In the genomic region with DNA sequence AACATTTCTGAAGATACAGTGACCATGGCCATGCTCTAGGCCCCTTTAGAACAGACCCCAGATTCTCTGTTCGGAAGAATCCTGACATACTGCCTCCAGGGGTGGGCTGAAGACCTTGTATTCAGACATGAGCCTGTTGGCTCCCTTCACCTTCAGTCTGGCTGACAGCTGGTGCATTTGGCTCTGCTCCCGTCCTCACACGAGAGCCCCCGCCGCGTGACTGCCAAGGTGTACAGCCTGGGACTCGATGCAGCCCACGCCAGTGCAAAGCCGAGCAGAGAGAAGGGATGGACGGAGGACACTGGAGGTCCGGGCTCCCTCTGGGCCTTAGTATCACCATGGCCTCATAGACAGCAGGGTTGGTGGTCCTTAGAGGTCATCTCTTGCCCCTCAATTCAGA, we compare ENCODE assay signal across 23 cellular contexts. TPM values are rescaled to one million over a fixed set of nuclear protein-coding genes. Genes with fewer than 3 reads are reported as not detected.
DNase-seq lines count a peak whose midpoint lies in the region; ATAC-seq, FAIRE-seq and TF ChIP-seq lines count a peak whose summit lies in the region.
"Had no signal": no experiment of that assay in that cellular context is flagged by ENCODE, and none has a peak within 500 bp of the region (broad histone marks: within the 10 kb centered on the region; RNA-seq: fewer than 3 reads in every experiment).

No MANE protein-coding gene starts in this region.

- H3K9ac ChIP-seq in neural progenitor cell (no peak overlapping the region), HepG2 (ENCODE audit: insufficient read depth, low read depth, low read length) (no peak overlapping the region)
- H3K9ac ChIP-seq: parathyroid adenoma had no signal

- H3K4me1 Mint-ChIP-seq in T-helper 1 cell treated with Interleukin-12 subunit alpha and Interleukin-12 subunit beta and Interleukin-4 antibody, amounts not matched to agents 30 μg/mL and 1 μg/mL, for 36 hours (ENCODE audit: low read depth), result peaks cover 42% of the 10 kb centered on the region
- H3K4me1 Mint-ChIP-seq in activated naive CD8-positive, alpha-beta T cell (ENCODE audit: low read depth), result peaks cover 33% of the 10 kb centered on the region
- peaks cover 24% of the 10 kb centered on the region for H3K4me1 Mint-ChIP-seq in neural progenitor cell

- H3K4me2 ChIP-seq in neural progenitor cell, result no peak overlapping the region
- H3K4me2 ChIP-seq in HepG2 (ENCODE audit: low read depth, low read length), result no peak overlapping the region

- peaks cover 75% of the 10 kb centered on the region for H3K36me3 Mint-ChIP-seq in T-helper 1 cell treated with Interleukin-12 subunit alpha and Interleukin-12 subunit beta and Interleukin-4 antibody, amounts not matched to agents 30 μg/mL and 1 μg/mL, for 36 hours (ENCODE audit: low read depth)
- H3K36me3 Mint-ChIP-seq in activated naive CD8-positive, alpha-beta T cell, result peaks cover 13% of the 10 kb centered on the region
- H3K36me3 Mint-ChIP-seq in neural progenitor cell, result peaks cover 56% of the 10 kb centered on the region

- intact Hi-C loops in HepG2 (cut with micrococcal nuclease; ENCODE audit: unreplicated experiment), result no loop called here

- no peaks in the 10 kb centered on the region for H3K79me2 ChIP-seq in neural progenitor cell (ENCODE audit: low read depth)
- no peaks in the 10 kb centered on the region for H3K79me2 ChIP-seq in HepG2 (ENCODE audit: insufficient read depth, low read length)
- H3K79me2 ChIP-seq: parathyroid adenoma had no signal

- H3K4me1 ChIP-seq in neural progenitor cell, result peaks cover 14% of the 10 kb centered on the region
- H3K4me1 ChIP-seq in HepG2 (ENCODE audit: insufficient read depth, low read length), result no peaks in the 10 kb centered on the region
- H3K4me1 ChIP-seq: esophagus muscularis mucosa, gastroesophageal sphincter, parathyroid adenoma, right lobe of liver had no signal

- H3K9me3 Mint-ChIP-seq in T-helper 1 cell treated with Interleukin-12 subunit alpha and Interleukin-12 subunit beta and Interleukin-4 antibody, amounts not matched to agents 30 μg/mL and 1 μg/mL, for 36 hours, result peaks cover 19% of the 10 kb centered on the region
- no peaks in the 10 kb centered on the region for H3K9me3 Mint-ChIP-seq in activated naive CD8-positive, alpha-beta T cell (ENCODE audit: low read depth)
- H3K9me3 Mint-ChIP-seq in neural progenitor cell, result peaks cover 25% of the 10 kb centered on the region
- H3K9me3 Mint-ChIP-seq: effector memory CD8-positive, alpha-beta T cell; natural killer cell had no signal

- WGBS in HepG2 (ENCODE audit: low lambda C conversion rate), result 87% methylated on average over 10 of the region's 11 CpGs

- H3K9me3 ChIP-seq in neural progenitor cell (ENCODE audit: low read depth) (no peaks in the 10 kb centered on the region), HepG2 (ENCODE audit: low read length) (no peaks in the 10 kb centered on the region)
- H3K9me3 ChIP-seq: right lobe of liver had no signal

- peaks cover 8% of the 10 kb centered on the region for H3F3A ChIP-seq in neural progenitor cell (ENCODE audit: low read depth)

- peaks cover 7% of the 10 kb centered on the region for H3K36me3 ChIP-seq in neural progenitor cell
- no peaks in the 10 kb centered on the region for H3K36me3 ChIP-seq in HepG2 (replicated peaks in 1 of 2; ENCODE audit: control insufficient read depth in 1 of 2, insufficient read depth in 2 of 2, low read length in 2 of 2)
- H3K36me3 ChIP-seq: right lobe of liver had no signal

- TF ChIP-seq EP300 in HepG2 (IDR thresholded peaks at IDR 0.05; ENCODE audit: low read depth in 2 of 2, low read length in 2 of 2), result no peak
- TF ChIP-seq EP300 in HepG2 (CRISPR knock-in tag; IDR thresholded peaks at IDR 0.05; ENCODE audit: borderline replicate concordance), result no peak

- no TSS peak for BruUV-seq in HepG2 (replicated peaks; lab: Mats Ljungman, UMichigan)

- H4K20me1 ChIP-seq in neural progenitor cell (ENCODE audit: low read depth) (no peaks in the 10 kb centered on the region), HepG2 (ENCODE audit: insufficient read depth, low read length) (no peaks in the 10 kb centered on the region)

- H3K4me3 Mint-ChIP-seq in T-helper 1 cell treated with Interleukin-12 subunit alpha and Interleukin-12 subunit beta and Interleukin-4 antibody, amounts not matched to agents 30 μg/mL and 1 μg/mL, for 36 hours, result no peak overlapping the region
- H3K4me3 Mint-ChIP-seq in activated naive CD8-positive, alpha-beta T cell, result no peak overlapping the region
- no peak overlapping the region for H3K4me3 Mint-ChIP-seq in neural progenitor cell
- H3K4me3 Mint-ChIP-seq: effector memory CD8-positive, alpha-beta T cell; natural killer cell had no signal

- H2AFZ ChIP-seq in neural progenitor cell (replicated peaks) (no peak overlapping the region), HepG2 (ENCODE audit: low read length) (no peak overlapping the region)
- H2AFZ ChIP-seq: parathyroid adenoma had no signal

- H3K27me3 Mint-ChIP-seq in T-helper 1 cell treated with Interleukin-12 subunit alpha and Interleukin-12 subunit beta and Interleukin-4 antibody, amounts not matched to agents 30 μg/mL and 1 μg/mL, for 36 hours (ENCODE audit: low read depth), result no peaks in the 10 kb centered on the region
- H3K27me3 Mint-ChIP-seq in activated naive CD8-positive, alpha-beta T cell, result no peaks in the 10 kb centered on the region
- H3K27me3 Mint-ChIP-seq in neural progenitor cell (ENCODE audit: insufficient read depth, low read depth), result peaks cover 2% of the 10 kb centered on the region
- H3K27me3 Mint-ChIP-seq: effector memory CD8-positive, alpha-beta T cell had no signal

- DNase-seq in T-helper 1 cell, result no peak
- DNase-seq in NCI-H1694 treated with DMSO at 0.1 percent for 48 hours (lab: John Stamatoyannopoulos, UW), result peak; percentile 48
- no peak for DNase-seq in neural progenitor cell (ENCODE audit: low spot score)
- DNase-seq in NK-92 (lab: John Stamatoyannopoulos, UW; ENCODE audit: unreplicated experiment), result no peak
- DNase-seq in kidney tubule cell (ENCODE audit: low spot score), result no peak
- no peak for DNase-seq in HepG2 (ENCODE audit: low spot score)
- DNase-seq: 8988T; activated gamma-delta T cell; anterior cingulate cortex; effector memory CD8-positive, alpha-beta T cell; kidney glomerular epithelial cell; mesenchymal stem cell; MG63; natural killer cell; NCI-H1930; right lobe of liver had no signal

- H3K27ac Mint-ChIP-seq in T-helper 1 cell treated with Interleukin-12 subunit alpha and Interleukin-12 subunit beta and Interleukin-4 antibody, amounts not matched to agents 30 μg/mL and 1 μg/mL, for 36 hours, result peak overlapping the region; percentile 69
- H3K27ac Mint-ChIP-seq in activated naive CD8-positive, alpha-beta T cell, result peak overlapping the region; percentile 28
- peak overlapping the region; percentile 42 for H3K27ac Mint-ChIP-seq in neural progenitor cell
- H3K27ac Mint-ChIP-seq: natural killer cell had no signal

- H3K27ac ChIP-seq in neural progenitor cell (no peak overlapping the region), HepG2 (ENCODE audit: extremely low read length, insufficient read depth, low read length) (no peak overlapping the region)
- H3K27ac ChIP-seq: esophagus muscularis mucosa, gastroesophageal sphincter, parathyroid adenoma, right lobe of liver, RWPE1 had no signal

- ATAC-seq in HepG2, result no peak; the same call in 2 of the 3 replicates
- ATAC-seq: effector memory CD8-positive, alpha-beta T cell; gastroesophageal sphincter; natural killer cell; right lobe of liver had no signal

- CTCF ChIA-PET in HepG2 (lab: Yijun Ruan, JAX; ENCODE audit: low intra/inter-chr PET ratio, low total read pairs), result no interaction called here

- H3K27me3 ChIP-seq in neural progenitor cell (no peaks in the 10 kb centered on the region), HepG2 (ENCODE audit: control insufficient read depth in 1 of 2, insufficient read depth in 2 of 2, low read length in 2 of 2) (no peaks in the 10 kb centered on the region)
- H3K27me3 ChIP-seq: esophagus muscularis mucosa, gastroesophageal sphincter, MG63, right lobe of liver had no signal

- no peak overlapping the region for H3K4me3 ChIP-seq in neural progenitor cell
- H3K4me3 ChIP-seq in HepG2 (replicated peaks in 1 of 3; ENCODE audit: insufficient read depth in 1 of 3, low read depth in 2 of 3, low read length in 3 of 3), result no peak overlapping the region
- H3K4me3 ChIP-seq: esophagus muscularis mucosa, gastroesophageal sphincter, MG63, right lobe of liver had no signal

- in situ Hi-C loops in HepG2 (cut with HindIII; ENCODE audit: extremely low pct_ligation_motif_present, low pct_unique_long_range_greater_than_20kb), result no loop called here

- no peak for TF ChIP-seq POLR2A in HepG2 (IDR thresholded peaks at IDR 0.05; ENCODE audit: insufficient read depth in 1 of 2, low read depth in 2 of 2, low read length in 2 of 2)

- POLR2A ChIA-PET in HepG2 (lab: Yijun Ruan, JAX), result interaction anchor here (0.7 kb wide), 1 partner anchor 10 kb away, joined by 3 read pairs; no protein-coding TSS in a partner anchor

- TF ChIP-seq CTCF in neural progenitor cell (IDR thresholded peaks at IDR 0.05), result no peak
- no peak for TF ChIP-seq CTCF in HepG2 (CRISPR knock-in tag; IDR thresholded peaks at IDR 0.05)

- FAIRE-seq in HepG2 (lab: Jason Lieb, UNC), result no peak
- FAIRE-seq: G401.6 had no signal

- TF ChIP-seq RAD21 in HepG2 (CRISPR knock-in tag; IDR thresholded peaks at IDR 0.05), result no peak

RNA-seq across cellular contexts. Expression of a gene that starts 46.9 kb away (rescaled TPM):
- total RNA-seq in neural progenitor cell (ENCODE audit: low replicate concordance), result 46.9 and 93.7 TPM in 2 replicates
- 8.6 and 8.7 TPM in 2 replicates for total RNA-seq in HepG2 (2016; rRNA removed; fragmentation: Illumina TruSeq; extraction: Trizol)
- total RNA-seq in HepG2 (2016; cell fraction: cytosol; rRNA removed; fragmentation: Illumina TruSeq; extraction: Trizol; ENCODE audit: low read depth), result 5.8 and 8.7 TPM in 2 replicates
- 7.3 and 9.2 TPM in 2 replicates for total RNA-seq in HepG2 (2016; cell fraction: insoluble cytoplasmic fraction; rRNA removed; fragmentation: Illumina TruSeq; extraction: Trizol)
- total RNA-seq in HepG2 (2016; cell fraction: membrane; rRNA removed; fragmentation: Illumina TruSeq; extraction: Trizol), result 14.0 and 18.2 TPM in 2 replicates
- total RNA-seq in HepG2 (2016; cell fraction: nucleus; rRNA removed; fragmentation: Illumina TruSeq; extraction: Trizol), result 3.7 and 4.3 TPM in 2 replicates
- polyA plus RNA-seq in HepG2 (2011; rRNA removed), result 9.7 and 16.9 TPM in 2 replicates
- 8.5 and 16.0 TPM in 2 replicates for polyA plus RNA-seq in HepG2 (2011; cell fraction: cytosol; rRNA removed)
- 5.1 and 7.3 TPM in 2 replicates for polyA plus RNA-seq in HepG2 (2011; cell fraction: nucleus; rRNA removed)
- 8.5 and 17.2 TPM in 2 replicates for polyA plus RNA-seq in HepG2 (2012)
- polyA plus RNA-seq in HepG2 (2016; cell fraction: cytosol; fragmentation: Illumina TruSeq; extraction: Trizol; ENCODE audit: low read depth), result 15.3 and 18.5 TPM in 2 replicates
- polyA plus RNA-seq in HepG2 (2016; cell fraction: insoluble cytoplasmic fraction; fragmentation: Illumina TruSeq; extraction: Trizol; ENCODE audit: low read depth), result 17.5 and 21.2 TPM in 2 replicates
- 23.1 and 28.6 TPM in 2 replicates for polyA plus RNA-seq in HepG2 (2016; cell fraction: membrane; fragmentation: Illumina TruSeq; extraction: Trizol; ENCODE audit: low read depth)
- 10.8 and 11.4 TPM in 2 replicates for polyA plus RNA-seq in HepG2 (2016; cell fraction: nucleus; fragmentation: Illumina TruSeq; extraction: Trizol; ENCODE audit: insufficient read depth, low read depth)
- polyA minus RNA-seq in HepG2 (2011; rRNA and poly(A)+ RNA removed; ENCODE audit: low replicate concordance), result 13.8 and 51.4 TPM in 2 replicates
- polyA minus RNA-seq in HepG2 (2011; cell fraction: cytosol; rRNA and poly(A)+ RNA removed), result 3.7 and 9.1 TPM in 2 replicates
- 3.7 and 4.8 TPM in 2 replicates for polyA minus RNA-seq in HepG2 (2011; cell fraction: nucleus; rRNA and poly(A)+ RNA removed)
